In genomic region chr17:39982069-39982371, GRCh38 we compare ENCODE assay signal across 8 cellular contexts. TPM values are rescaled to one million over a fixed set of nuclear protein-coding genes. Genes with fewer than 3 reads are reported as not detected.
DNase-seq lines count a peak whose midpoint lies in the region; ATAC-seq, FAIRE-seq and TF ChIP-seq lines count a peak whose summit lies in the region.

No MANE protein-coding gene starts in this region.

- H3K27ac Mint-ChIP-seq in activated T-cell treated with anti-CD3 and anti-CD28 coated beads, Interleukin-2, amount 50 U/mL, for 24 hours: peak overlapping the region; percentile 97
- peak overlapping the region; percentile 96 for H3K27ac Mint-ChIP-seq in activated naive CD8-positive, alpha-beta T cell treated with anti-CD3 and anti-CD28 coated beads, Interleukin-2, amount 50 U/mL, for 24 hours

- peaks cover 6% of the 10 kb centered on the region for H3K27me3 Mint-ChIP-seq in activated T-cell treated with anti-CD3 and anti-CD28 coated beads, Interleukin-2, amount 50 U/mL, for 24 hours
- H3K27me3 Mint-ChIP-seq in activated naive CD8-positive, alpha-beta T cell treated with anti-CD3 and anti-CD28 coated beads, Interleukin-2, amount 50 U/mL, for 24 hours: peaks cover 6% of the 10 kb centered on the region

- no peak for TF ChIP-seq RAD21 in HepG2 (CRISPR knock-in tag; IDR thresholded peaks at IDR 0.05)

- TF ChIP-seq CTCF in HepG2 (CRISPR knock-in tag; IDR thresholded peaks at IDR 0.05) (no peak), thoracic aorta (IDR thresholded peaks at IDR 0.05) (no peak)

- TF ChIP-seq POLR2A in HepG2 (IDR thresholded peaks at IDR 0.05; ENCODE audit: insufficient read depth in 1 of 2, low read depth in 2 of 2, low read length in 2 of 2): no peak

- POLR2A ChIA-PET in HepG2 (lab: Yijun Ruan, JAX): interaction anchor here (2.3 kb wide), 1 partner anchor 72 kb away, joined by 11 read pairs; the partner anchor contains the start of gene MED24

- DNase-seq in activated T-cell treated with anti-CD3 and anti-CD28 coated beads, Interleukin-2, amount 50 U/mL, for 24 hours: no peak
- no peak for DNase-seq in activated T-cell treated with anti-CD3 and anti-CD28 coated beads, Interleukin-2, amount 50 U/mL, for 1 hour
- no peak for DNase-seq in activated naive CD8-positive, alpha-beta T cell treated with anti-CD3 and anti-CD28 coated beads, Interleukin-2, amount 50 U/mL, for 24 hours
- DNase-seq in HepG2 (ENCODE audit: low spot score) (no peak), thoracic aorta (ENCODE audit: low spot score) (no peak), cerebellar cortex (ENCODE audit: low spot score) (no peak), HK-2 (ENCODE audit: unreplicated experiment) (no peak)
- DNase-seq in activated effector memory CD4-positive, alpha-beta T cell treated with Interleukin-2 at 50 U/mL for 16 hours: no peak

- in situ Hi-C loops in HepG2 (cut with HindIII; ENCODE audit: extremely low pct_ligation_motif_present, low pct_unique_long_range_greater_than_20kb): loop anchor here (5.0 kb wide), 1 partner anchor 110 kb away; no protein-coding TSS in a partner anchor

- peaks cover 24 to 33% of the 10 kb centered on the region in 2 experiments for H3K36me3 ChIP-seq in HepG2 (replicated peaks in 1 of 2; ENCODE audit: control insufficient read depth in 1 of 2, insufficient read depth in 2 of 2, low read length in 2 of 2)
- H3K36me3 ChIP-seq in thoracic aorta: peaks cover 29% of the 10 kb centered on the region

- peak overlapping the region; percentile 96 for H3K9ac ChIP-seq in HepG2 (ENCODE audit: insufficient read depth, low read depth, low read length)

- H3K4me3 ChIP-seq in HepG2 (replicated peaks in 1 of 3; ENCODE audit: insufficient read depth in 1 of 3, low read depth in 2 of 3, low read length in 3 of 3) (peak overlapping the region; percentile 92 to 96 (median 94)), thoracic aorta (peak overlapping the region; percentile 97)

- no peak for FAIRE-seq in HepG2 (lab: Jason Lieb, UNC)

- H3K4me2 ChIP-seq in HepG2 (ENCODE audit: low read depth, low read length): peak overlapping the region; percentile 94

- intact Hi-C loops in HepG2 (cut with micrococcal nuclease; ENCODE audit: unreplicated experiment): no loop called here

- no peak for TF ChIP-seq EP300 in HepG2 (IDR thresholded peaks at IDR 0.05; ENCODE audit: low read depth in 2 of 2, low read length in 2 of 2)
- no peak for TF ChIP-seq EP300 in HepG2 (CRISPR knock-in tag; IDR thresholded peaks at IDR 0.05; ENCODE audit: borderline replicate concordance)

- H3K9me3 ChIP-seq in HepG2 (ENCODE audit: low read length): no peaks in the 10 kb centered on the region
- H3K9me3 ChIP-seq in thoracic aorta: no peaks in the 10 kb centered on the region

- ATAC-seq in activated naive CD8-positive, alpha-beta T cell treated with anti-CD3 and anti-CD28 coated beads, Interleukin-2, amount 50 U/mL, for 24 hours: no peak
- no peak for ATAC-seq in HepG2
- ATAC-seq in thoracic aorta (ENCODE audit: insufficient number of reproducible peaks, low FRiP score, low read depth): no peak

- WGBS in HepG2 (ENCODE audit: low lambda C conversion rate): 12% methylated on average over 2 of the region's 2 CpGs

- peaks cover 28% of the 10 kb centered on the region for H3K79me2 ChIP-seq in HepG2 (ENCODE audit: insufficient read depth, low read length)

- peaks cover 37% of the 10 kb centered on the region for H3K4me1 Mint-ChIP-seq in activated T-cell treated with anti-CD3 and anti-CD28 coated beads, Interleukin-2, amount 50 U/mL, for 24 hours (ENCODE audit: low read depth)
- peaks cover 31% of the 10 kb centered on the region for H3K4me1 Mint-ChIP-seq in activated naive CD8-positive, alpha-beta T cell treated with anti-CD3 and anti-CD28 coated beads, Interleukin-2, amount 50 U/mL, for 24 hours

- H3K4me1 ChIP-seq in HepG2 (ENCODE audit: insufficient read depth, low read length) (peaks cover 25% of the 10 kb centered on the region), thoracic aorta (ENCODE audit: control insufficient read depth in 1 of 2, low read depth in 2 of 2) (peaks cover 16 to 33% of the 10 kb centered on the region in 2 donors)

- peaks cover 9% of the 10 kb centered on the region for H4K20me1 ChIP-seq in HepG2 (ENCODE audit: insufficient read depth, low read length)

- CTCF ChIA-PET in HepG2 (lab: Yijun Ruan, JAX; ENCODE audit: low intra/inter-chr PET ratio, low total read pairs): no interaction called here

- no peak overlapping the region for H2AFZ ChIP-seq in HepG2 (ENCODE audit: low read length)

- peak overlapping the region; percentile 95 for H3K4me3 Mint-ChIP-seq in activated T-cell treated with anti-CD3 and anti-CD28 coated beads, Interleukin-2, amount 50 U/mL, for 24 hours
- peak overlapping the region; percentile 95 for H3K4me3 Mint-ChIP-seq in activated naive CD8-positive, alpha-beta T cell treated with anti-CD3 and anti-CD28 coated beads, Interleukin-2, amount 50 U/mL, for 24 hours

- H3K27ac ChIP-seq in HepG2 (ENCODE audit: extremely low read length, insufficient read depth, low read length) (peak overlapping the region; percentile 82), thoracic aorta (no peak overlapping the region)

- peaks cover 60% of the 10 kb centered on the region for H3K36me3 Mint-ChIP-seq in activated T-cell treated with anti-CD3 and anti-CD28 coated beads, Interleukin-2, amount 50 U/mL, for 24 hours (ENCODE audit: low read depth)
- H3K36me3 Mint-ChIP-seq in activated naive CD8-positive, alpha-beta T cell treated with anti-CD3 and anti-CD28 coated beads, Interleukin-2, amount 50 U/mL, for 24 hours (ENCODE audit: low read depth): peaks cover 42% of the 10 kb centered on the region

- H3K27me3 ChIP-seq in HepG2 (ENCODE audit: control insufficient read depth in 1 of 2, insufficient read depth in 2 of 2, low read length in 2 of 2): peaks cover 3 to 18% of the 10 kb centered on the region in 2 experiments; a peak in 3 of 5 replicates
- H3K27me3 ChIP-seq in thoracic aorta (replicated peaks; ENCODE audit: insufficient read depth): no peaks in the 10 kb centered on the region

- no peaks in the 10 kb centered on the region for H3K9me3 Mint-ChIP-seq in activated T-cell treated with anti-CD3 and anti-CD28 coated beads, Interleukin-2, amount 50 U/mL, for 24 hours
- no peaks in the 10 kb centered on the region for H3K9me3 Mint-ChIP-seq in activated naive CD8-positive, alpha-beta T cell treated with anti-CD3 and anti-CD28 coated beads, Interleukin-2, amount 50 U/mL, for 24 hours

- BruUV-seq in HepG2 (replicated peaks; lab: Mats Ljungman, UMichigan): no TSS peak

RNA-seq across cellular contexts. Expression of gene PSMD3, which starts 1.4 kb away (rescaled TPM):
- total RNA-seq in HepG2 (2016; rRNA removed; fragmentation: Illumina TruSeq; extraction: Trizol) (114 and 146 TPM in 2 replicates), thoracic aorta (10 to 100 TPM; 68.8 to 74.2 TPM)
- total RNA-seq in HepG2 (2016; cell fraction: cytosol; rRNA removed; fragmentation: Illumina TruSeq; extraction: Trizol; ENCODE audit: low read depth): 19.9 and 20.3 TPM in 2 replicates
- 99.4 and 154 TPM in 2 replicates for total RNA-seq in HepG2 (2016; cell fraction: insoluble cytoplasmic fraction; rRNA removed; fragmentation: Illumina TruSeq; extraction: Trizol)
- 37.5 and 39.8 TPM in 2 replicates for total RNA-seq in HepG2 (2016; cell fraction: membrane; rRNA removed; fragmentation: Illumina TruSeq; extraction: Trizol)
- 88.8 and 102 TPM in 2 replicates for total RNA-seq in HepG2 (2016; cell fraction: nucleus; rRNA removed; fragmentation: Illumina TruSeq; extraction: Trizol)
- 97.4 and 118 TPM in 2 replicates for polyA plus RNA-seq in HepG2 (2011; rRNA removed)
- 82.0 and 93.0 TPM in 2 replicates for polyA plus RNA-seq in HepG2 (2011; cell fraction: cytosol; rRNA removed)
- 117 and 120 TPM in 2 replicates for polyA plus RNA-seq in HepG2 (2011; cell fraction: nucleus; rRNA removed)
- polyA plus RNA-seq in HepG2 (2012): 97.2 and 131 TPM in 2 replicates
- polyA plus RNA-seq in HepG2 (2016; cell fraction: cytosol; fragmentation: Illumina TruSeq; extraction: Trizol; ENCODE audit: low read depth): 14.5 and 14.8 TPM in 2 replicates
- polyA plus RNA-seq in HepG2 (2016; cell fraction: insoluble cytoplasmic fraction; fragmentation: Illumina TruSeq; extraction: Trizol; ENCODE audit: low read depth): 110 and 126 TPM in 2 replicates
- 20.5 and 22.5 TPM in 2 replicates for polyA plus RNA-seq in HepG2 (2016; cell fraction: membrane; fragmentation: Illumina TruSeq; extraction: Trizol; ENCODE audit: low read depth)
- 160 and 165 TPM in 2 replicates for polyA plus RNA-seq in HepG2 (2016; cell fraction: nucleus; fragmentation: Illumina TruSeq; extraction: Trizol; ENCODE audit: insufficient read depth, low read depth)
- polyA minus RNA-seq in HepG2 (2011; rRNA and poly(A)+ RNA removed; ENCODE audit: low replicate concordance): 151 and 161 TPM in 2 replicates
- polyA minus RNA-seq in HepG2 (2011; cell fraction: cytosol; rRNA and poly(A)+ RNA removed): 49.5 and 51.3 TPM in 2 replicates
- 34.4 and 36.3 TPM in 2 replicates for polyA minus RNA-seq in HepG2 (2011; cell fraction: nucleus; rRNA and poly(A)+ RNA removed)

RNA-seq across cellular contexts. Expression of gene GSDMA, which starts 19.2 kb away (rescaled TPM):
- not detected in 2 replicates for total RNA-seq in HepG2 (2016; rRNA removed; fragmentation: Illumina TruSeq; extraction: Trizol)
- not detected in 2 replicates for total RNA-seq in HepG2 (2016; cell fraction: cytosol; rRNA removed; fragmentation: Illumina TruSeq; extraction: Trizol; ENCODE audit: low read depth)
- not detected in 2 replicates for total RNA-seq in HepG2 (2016; cell fraction: insoluble cytoplasmic fraction; rRNA removed; fragmentation: Illumina TruSeq; extraction: Trizol)
- total RNA-seq in HepG2 (2016; cell fraction: membrane; rRNA removed; fragmentation: Illumina TruSeq; extraction: Trizol): not detected in 2 replicates
- not detected in 2 replicates for total RNA-seq in HepG2 (2016; cell fraction: nucleus; rRNA removed; fragmentation: Illumina TruSeq; extraction: Trizol)
- polyA plus RNA-seq in HepG2 (2011; rRNA removed): 0.07 TPM in 1 of 2 replicates, not detected in the other
- polyA plus RNA-seq in HepG2 (2011; cell fraction: cytosol; rRNA removed): 0.08 TPM in 1 of 2 replicates, not detected in the other
- not detected in 2 replicates for polyA plus RNA-seq in HepG2 (2011; cell fraction: nucleus; rRNA removed)
- not detected in 2 replicates for polyA plus RNA-seq in HepG2 (2012)
- not detected in 2 replicates for polyA plus RNA-seq in HepG2 (2016; cell fraction: cytosol; fragmentation: Illumina TruSeq; extraction: Trizol; ENCODE audit: low read depth)
- not detected in 2 replicates for polyA plus RNA-seq in HepG2 (2016; cell fraction: insoluble cytoplasmic fraction; fragmentation: Illumina TruSeq; extraction: Trizol; ENCODE audit: low read depth)
- polyA plus RNA-seq in HepG2 (2016; cell fraction: membrane; fragmentation: Illumina TruSeq; extraction: Trizol; ENCODE audit: low read depth): not detected in 2 replicates
- polyA plus RNA-seq in HepG2 (2016; cell fraction: nucleus; fragmentation: Illumina TruSeq; extraction: Trizol; ENCODE audit: insufficient read depth, low read depth): not detected in 2 replicates
- not detected in 2 replicates for polyA minus RNA-seq in HepG2 (2011; rRNA and poly(A)+ RNA removed; ENCODE audit: low replicate concordance)
- polyA minus RNA-seq in HepG2 (2011; cell fraction: cytosol; rRNA and poly(A)+ RNA removed): not detected in 2 replicates
- not detected in 2 replicates for polyA minus RNA-seq in HepG2 (2011; cell fraction: nucleus; rRNA and poly(A)+ RNA removed)
- total RNA-seq in thoracic aorta: 1 to 10 TPM in 1 of 2 donors, under 1 TPM in 1; 0.68 to 1.2 TPM

RNA-seq across cellular contexts. Expression of gene CSF3, which starts 33.2 kb away (rescaled TPM):
- total RNA-seq in HepG2 (2016; rRNA removed; fragmentation: Illumina TruSeq; extraction: Trizol): not detected in 2 replicates
- total RNA-seq in HepG2 (2016; cell fraction: cytosol; rRNA removed; fragmentation: Illumina TruSeq; extraction: Trizol; ENCODE audit: low read depth): not detected in 2 replicates
- not detected in 2 replicates for total RNA-seq in HepG2 (2016; cell fraction: insoluble cytoplasmic fraction; rRNA removed; fragmentation: Illumina TruSeq; extraction: Trizol)
- total RNA-seq in HepG2 (2016; cell fraction: membrane; rRNA removed; fragmentation: Illumina TruSeq; extraction: Trizol): not detected in 2 replicates
- not detected in 2 replicates for total RNA-seq in HepG2 (2016; cell fraction: nucleus; rRNA removed; fragmentation: Illumina TruSeq; extraction: Trizol)
- polyA plus RNA-seq in HepG2 (2011; rRNA removed): 0.07 and 0.09 TPM in 2 replicates
- 0.03 and 0.12 TPM in 2 replicates for polyA plus RNA-seq in HepG2 (2011; cell fraction: cytosol; rRNA removed)
- polyA plus RNA-seq in HepG2 (2011; cell fraction: nucleus; rRNA removed): 0.23 and 0.47 TPM in 2 replicates
- not detected in 2 replicates for polyA plus RNA-seq in HepG2 (2012)
- polyA plus RNA-seq in HepG2 (2016; cell fraction: cytosol; fragmentation: Illumina TruSeq; extraction: Trizol; ENCODE audit: low read depth): not detected in 2 replicates
- polyA plus RNA-seq in HepG2 (2016; cell fraction: insoluble cytoplasmic fraction; fragmentation: Illumina TruSeq; extraction: Trizol; ENCODE audit: low read depth): not detected in 2 replicates
- not detected in 2 replicates for polyA plus RNA-seq in HepG2 (2016; cell fraction: membrane; fragmentation: Illumina TruSeq; extraction: Trizol; ENCODE audit: low read depth)
- 0.39 TPM in 1 of 2 replicates, not detected in the other for polyA plus RNA-seq in HepG2 (2016; cell fraction: nucleus; fragmentation: Illumina TruSeq; extraction: Trizol; ENCODE audit: insufficient read depth, low read depth)
- polyA minus RNA-seq in HepG2 (2011; rRNA and poly(A)+ RNA removed; ENCODE audit: low replicate concordance): 0.40 TPM in 1 of 2 replicates, not detected in the other
- not detected in 2 replicates for polyA minus RNA-seq in HepG2 (2011; cell fraction: cytosol; rRNA and poly(A)+ RNA removed)
- polyA minus RNA-seq in HepG2 (2011; cell fraction: nucleus; rRNA and poly(A)+ RNA removed): not detected in 2 replicates
- 10 to 100 TPM in 1 of 2 donors, not detected in 1; 43.2 TPM for total RNA-seq in thoracic aorta

RNA-seq across cellular contexts. Expression of gene LRRC3C, which starts 54.5 kb away (rescaled TPM):
- not detected in 2 replicates for total RNA-seq in HepG2 (2016; rRNA removed; fragmentation: Illumina TruSeq; extraction: Trizol)
- total RNA-seq in HepG2 (2016; cell fraction: cytosol; rRNA removed; fragmentation: Illumina TruSeq; extraction: Trizol; ENCODE audit: low read depth): not detected in 2 replicates
- total RNA-seq in HepG2 (2016; cell fraction: insoluble cytoplasmic fraction; rRNA removed; fragmentation: Illumina TruSeq; extraction: Trizol): not detected in 2 replicates
- not detected in 2 replicates for total RNA-seq in HepG2 (2016; cell fraction: membrane; rRNA removed; fragmentation: Illumina TruSeq; extraction: Trizol)
- total RNA-seq in HepG2 (2016; cell fraction: nucleus; rRNA removed; fragmentation: Illumina TruSeq; extraction: Trizol): not detected in 2 replicates
- polyA plus RNA-seq in HepG2 (2011; rRNA removed): 0.10 and 0.17 TPM in 2 replicates
- 0.11 TPM in 1 of 2 replicates, not detected in the other for polyA plus RNA-seq in HepG2 (2011; cell fraction: cytosol; rRNA removed)
- not detected in 2 replicates for polyA plus RNA-seq in HepG2 (2011; cell fraction: nucleus; rRNA removed)
- not detected in 2 replicates for polyA plus RNA-seq in HepG2 (2012)
- polyA plus RNA-seq in HepG2 (2016; cell fraction: cytosol; fragmentation: Illumina TruSeq; extraction: Trizol; ENCODE audit: low read depth): not detected in 2 replicates
- not detected in 2 replicates for polyA plus RNA-seq in HepG2 (2016; cell fraction: insoluble cytoplasmic fraction; fragmentation: Illumina TruSeq; extraction: Trizol; ENCODE audit: low read depth)
- not detected in 2 replicates for polyA plus RNA-seq in HepG2 (2016; cell fraction: membrane; fragmentation: Illumina TruSeq; extraction: Trizol; ENCODE audit: low read depth)
- polyA plus RNA-seq in HepG2 (2016; cell fraction: nucleus; fragmentation: Illumina TruSeq; extraction: Trizol; ENCODE audit: insufficient read depth, low read depth): not detected in 2 replicates
- polyA minus RNA-seq in HepG2 (2011; rRNA and poly(A)+ RNA removed; ENCODE audit: low replicate concordance): 0.24 TPM in 1 of 2 replicates, not detected in the other
- not detected in 2 replicates for polyA minus RNA-seq in HepG2 (2011; cell fraction: cytosol; rRNA and poly(A)+ RNA removed)
- not detected in 2 replicates for polyA minus RNA-seq in HepG2 (2011; cell fraction: nucleus; rRNA and poly(A)+ RNA removed)
- total RNA-seq in thoracic aorta: not detected

RNA-seq across cellular contexts. Expression of gene ORMDL3, which starts 54.6 kb away (rescaled TPM):
- 125 and 181 TPM in 2 replicates for total RNA-seq in HepG2 (2016; rRNA removed; fragmentation: Illumina TruSeq; extraction: Trizol)
- total RNA-seq in HepG2 (2016; cell fraction: cytosol; rRNA removed; fragmentation: Illumina TruSeq; extraction: Trizol; ENCODE audit: low read depth): 52.8 and 58.2 TPM in 2 replicates
- total RNA-seq in HepG2 (2016; cell fraction: insoluble cytoplasmic fraction; rRNA removed; fragmentation: Illumina TruSeq; extraction: Trizol): 110 and 214 TPM in 2 replicates
- total RNA-seq in HepG2 (2016; cell fraction: membrane; rRNA removed; fragmentation: Illumina TruSeq; extraction: Trizol): 136 and 143 TPM in 2 replicates
- 112 and 134 TPM in 2 replicates for total RNA-seq in HepG2 (2016; cell fraction: nucleus; rRNA removed; fragmentation: Illumina TruSeq; extraction: Trizol)
- polyA plus RNA-seq in HepG2 (2011; rRNA removed): 384 and 546 TPM in 2 replicates
- 330 and 331 TPM in 2 replicates for polyA plus RNA-seq in HepG2 (2011; cell fraction: cytosol; rRNA removed)
- 319 and 431 TPM in 2 replicates for polyA plus RNA-seq in HepG2 (2011; cell fraction: nucleus; rRNA removed)
- 176 and 292 TPM in 2 replicates for polyA plus RNA-seq in HepG2 (2012)
- 35.1 and 42.1 TPM in 2 replicates for polyA plus RNA-seq in HepG2 (2016; cell fraction: cytosol; fragmentation: Illumina TruSeq; extraction: Trizol; ENCODE audit: low read depth)
- polyA plus RNA-seq in HepG2 (2016; cell fraction: insoluble cytoplasmic fraction; fragmentation: Illumina TruSeq; extraction: Trizol; ENCODE audit: low read depth): 81.8 and 96.3 TPM in 2 replicates
- polyA plus RNA-seq in HepG2 (2016; cell fraction: membrane; fragmentation: Illumina TruSeq; extraction: Trizol; ENCODE audit: low read depth): 72.9 and 81.6 TPM in 2 replicates
- 169 and 170 TPM in 2 replicates for polyA plus RNA-seq in HepG2 (2016; cell fraction: nucleus; fragmentation: Illumina TruSeq; extraction: Trizol; ENCODE audit: insufficient read depth, low read depth)
- polyA minus RNA-seq in HepG2 (2011; rRNA and poly(A)+ RNA removed; ENCODE audit: low replicate concordance): 76.0 and 1,167 TPM in 2 replicates
- 115 and 192 TPM in 2 replicates for polyA minus RNA-seq in HepG2 (2011; cell fraction: cytosol; rRNA and poly(A)+ RNA removed)
- polyA minus RNA-seq in HepG2 (2011; cell fraction: nucleus; rRNA and poly(A)+ RNA removed): 79.2 and 94.6 TPM in 2 replicates
- total RNA-seq in thoracic aorta: 10 to 100 TPM; 43.3 to 64.0 TPM
